Comparison of ENCODE assay signal across 18 cellular contexts in genomic region chr5:151006704-151007334, GRCh38. TPM values are rescaled to one million over a fixed set of nuclear protein-coding genes. Genes with fewer than 3 reads are reported as not detected.
A peak's percentile ranks its signal among the peaks of the same experiment; 100 is the strongest.
DNase-seq lines count a peak whose midpoint lies in the region; ATAC-seq and TF ChIP-seq lines count a peak whose summit lies in the region.
"Had no signal": no experiment of that assay in that cellular context is flagged by ENCODE, and none has a peak within 500 bp of the region (broad histone marks: within the 10 kb centered on the region; RNA-seq: fewer than 3 reads in every experiment).

No MANE protein-coding gene starts in this region.

- DNase-seq in Right ventricle myocardium inferior (ENCODE audit: missing footprints) (no peak), cardiac septum (ENCODE audit: low spot score) (no peak), lower lobe of right lung (peak; percentile 73), dermis blood vessel endothelial cell (no peak), NCI-H128 (lab: John Stamatoyannopoulos, UW; ENCODE audit: unreplicated experiment) (no peak)
- DNase-seq in stimulated activated CD4-positive, alpha-beta T cell treated with anti-CD3 and anti-CD28 coated beads, Interleukin-1b, Interleukin-23, amount 100 ng/mL, for 48 hours, result no peak
- DNase-seq: 8988T; activated B cell treated with CpG ODN at 0.5 μM for 24 hours; activated gamma-delta T cell treated with Interleukin-2 at 50 U/mL for 16 hours; effector CD8-positive, alpha-beta T cell; natural killer cell; NCI-H2081; NCI-H774; RPMI8226; stimulated activated naive B cell treated with anti-CD40 and anti-IgM and Interleukin-4, amounts not matched to agents 10 μg/mL and 1 μg/mL and 100 μg/mL, for 72 hours; T-cell had no signal

- H3K9me3 ChIP-seq in lower lobe of right lung (no peaks in the 10 kb centered on the region), skeletal muscle tissue (ENCODE audit: control insufficient read depth in 3 of 3, low read length in 3 of 3) (no peaks in the 10 kb centered on the region)

- no peak for TF ChIP-seq CTCF in lower lobe of right lung (IDR thresholded peaks at IDR 0.05)

- intact Hi-C loops in Right ventricle myocardium inferior (cut with DNase I), result no loop called here
- intact Hi-C loops in cardiac septum (cut with DNase I), result no loop called here
- intact Hi-C loops in lower lobe of right lung (cut with DNase I), result no loop called here

- peak; percentile 6 for ATAC-seq in Right ventricle myocardium inferior
- ATAC-seq in lower lobe of right lung, result peak; percentile 64 to 71
- no peak for ATAC-seq in GM19328 (IDR thresholded peaks at IDR 0.05; ENCODE audit: unreplicated experiment)
- ATAC-seq: natural killer cell; stimulated activated naive B cell treated with anti-CD40 and anti-IgM and Interleukin-4, amounts not matched to agents 10 μg/mL and 1 μg/mL and 100 μg/mL, for 72 hours; T-cell had no signal

- H3K27ac ChIP-seq in lower lobe of right lung (peak overlapping the region; percentile 83), skeletal muscle tissue (ENCODE audit: low read depth, low read length) (peak overlapping the region; percentile 84)

- H3K36me3 ChIP-seq in lower lobe of right lung, result no peaks in the 10 kb centered on the region
- H3K36me3 ChIP-seq in skeletal muscle tissue (ENCODE audit: control insufficient read depth in 3 of 3, insufficient read depth in 3 of 3, low read length in 3 of 3), result no peaks in the 10 kb centered on the region

- H3K9ac ChIP-seq in skeletal muscle tissue (ENCODE audit: low read depth in 1 of 3, low read length in 3 of 3), result peak overlapping the region; percentile 5 to 42 (median 33)

- H3K27me3 ChIP-seq in lower lobe of right lung (ENCODE audit: low read depth) (no peaks in the 10 kb centered on the region), skeletal muscle tissue (ENCODE audit: control insufficient read depth in 3 of 3, insufficient read depth in 3 of 3, low read length in 3 of 3) (no peaks in the 10 kb centered on the region)

- no peak overlapping the region for H3K4me3 ChIP-seq in lower lobe of right lung
- H3K4me3 ChIP-seq in skeletal muscle tissue (ENCODE audit: low read length in 3 of 3), result peak overlapping the region in 2 of 3 donors; percentile 4 to 23

- H3K4me1 ChIP-seq in lower lobe of right lung (peaks cover 60% of the 10 kb centered on the region), skeletal muscle tissue (ENCODE audit: control insufficient read depth in 3 of 3, insufficient read depth in 3 of 3, low read length in 3 of 3) (peaks cover 27 to 34% (median 30%) of the 10 kb centered on the region in 3 donors)

RNA-seq across cellular contexts. Expression of gene GPX3, which starts 13.6 kb away (rescaled TPM):
- total RNA-seq in Right ventricle myocardium inferior (627 TPM), cardiac septum (461 TPM), lower lobe of right lung (855 TPM), skeletal muscle tissue (33.4 TPM), dermis blood vessel endothelial cell (16.8 and 22.8 TPM in 2 replicates)

Comparison
In these comparisons a context has a peak if more than half of its experiments do, and no peak if none do; other contexts are left out.
1. RNA of gene GPX3, which starts 13.6 kb away (total RNA-seq): 855 TPM in lower lobe of right lung (single experiment), 627 TPM in Right ventricle myocardium inferior (single experiment) and 461 TPM in cardiac septum (single experiment); 33.4 TPM in skeletal muscle tissue (single experiment) and 16.8 to 22.8 TPM in dermis blood vessel endothelial cell; every median in the first group is over 10 times any median in the second.